ENCODE assay signal across 8 cellular contexts in genomic region chrX:9942086-9942485, GRCh38. TPM values are rescaled to one million over a fixed set of nuclear protein-coding genes. Genes with fewer than 3 reads are reported as not detected.
A peak's percentile ranks its signal among the peaks of the same experiment; 100 is the strongest.
DNase-seq lines count a peak whose midpoint lies in the region; ATAC-seq and TF ChIP-seq lines count a peak whose summit lies in the region.

No MANE protein-coding gene starts in this region.

- H3K36me3 Mint-ChIP-seq in activated CD8-positive, alpha-beta T cell treated with anti-CD3 and anti-CD28 coated beads, Interleukin-2, amount 10 ng/mL, durations not matched to agents 7 days and 5 days (ENCODE audit: low read depth): no peaks in the 10 kb centered on the region

- H3K27me3 ChIP-seq in heart right ventricle: peaks cover 0 to 18% (median 0%) of the 10 kb centered on the region in 7 donors

- intact Hi-C loops in posterior cingulate gyrus (cut with DNase I): no loop called here
- intact Hi-C loops in heart right ventricle (cut with DNase I): no loop called here

- H3K9me3 Mint-ChIP-seq in activated CD8-positive, alpha-beta T cell treated with anti-CD3 and anti-CD28 coated beads, Interleukin-2, amount 10 ng/mL, durations not matched to agents 7 days and 5 days (ENCODE audit: insufficient read depth): no peaks in the 10 kb centered on the region

- CTCF ChIA-PET in activated CD8-positive, alpha-beta T cell treated with anti-CD3 and anti-CD28 coated beads, Interleukin-2, amount 10 ng/mL, durations not matched to agents 7 days and 5 days (lab: Charles Lee): no interaction called here

- peaks cover 25% of the 10 kb centered on the region for H3K4me1 Mint-ChIP-seq in activated CD8-positive, alpha-beta T cell treated with anti-CD3 and anti-CD28 coated beads, Interleukin-2, amount 10 ng/mL, durations not matched to agents 7 days and 5 days (ENCODE audit: low read depth)

- no peak overlapping the region for H3K27ac Mint-ChIP-seq in activated CD8-positive, alpha-beta T cell treated with anti-CD3 and anti-CD28 coated beads, Interleukin-2, amount 10 ng/mL, durations not matched to agents 7 days and 5 days

- no peak overlapping the region for H3K4me3 ChIP-seq in heart right ventricle

- no peak for TF ChIP-seq CTCF in heart right ventricle (IDR thresholded peaks at IDR 0.05)

- no peaks in the 10 kb centered on the region for H3K9me3 ChIP-seq in heart right ventricle

- ATAC-seq in GM19035 (IDR thresholded peaks at IDR 0.05; ENCODE audit: unreplicated experiment) (peak; percentile 91), HG03135 (IDR thresholded peaks at IDR 0.05; ENCODE audit: unreplicated experiment) (peak; percentile 92), heart right ventricle (no peak)
- peak; percentile 93 for ATAC-seq in activated CD8-positive, alpha-beta T cell treated with anti-CD3 and anti-CD28 coated beads, Interleukin-2, amount 10 ng/mL, durations not matched to agents 7 days and 5 days

- WGBS in heart right ventricle, 2 donors: 72 to 82% methylated on average over 6 of the region's 6 CpGs

- H3K27ac ChIP-seq in heart right ventricle: no peak overlapping the region

- H3K27me3 Mint-ChIP-seq in activated CD8-positive, alpha-beta T cell treated with anti-CD3 and anti-CD28 coated beads, Interleukin-2, amount 10 ng/mL, durations not matched to agents 7 days and 5 days (ENCODE audit: low read depth): peaks cover 19% of the 10 kb centered on the region

- DNase-seq in activated CD8-positive, alpha-beta T cell treated with anti-CD3 and anti-CD28 coated beads, Interleukin-2, amount 10 ng/mL, durations not matched to agents 7 days and 5 days: peak; percentile 70
- peak; percentile 75 for DNase-seq in stimulated activated CD4-positive, alpha-beta T cell treated with anti-CD3 and anti-CD28 coated beads, Interleukin-4, amount 100 ng/mL, for 24 hours
- DNase-seq in AML-193 (lab: John Stamatoyannopoulos, UW) (no peak), posterior cingulate gyrus (no peak), kidney glomerular epithelial cell (lab: John Stamatoyannopoulos, UW) (no peak), heart right ventricle (no peak)

- POLR2A ChIA-PET in activated CD8-positive, alpha-beta T cell treated with anti-CD3 and anti-CD28 coated beads, Interleukin-2, amount 10 ng/mL, durations not matched to agents 7 days and 5 days (lab: Charles Lee): no interaction called here

- H3K4me3 Mint-ChIP-seq in activated CD8-positive, alpha-beta T cell treated with anti-CD3 and anti-CD28 coated beads, Interleukin-2, amount 10 ng/mL, durations not matched to agents 7 days and 5 days: no peak overlapping the region

- H3K4me1 ChIP-seq in heart right ventricle: no peaks in the 10 kb centered on the region

- H3K36me3 ChIP-seq in heart right ventricle: no peaks in the 10 kb centered on the region

RNA-seq across cellular contexts. Expression of gene CLDN34, which starts 25.1 kb away (rescaled TPM):
- not detected for total RNA-seq in activated CD8-positive, alpha-beta T cell treated with anti-CD3 and anti-CD28 coated beads, Interleukin-2, amount 10 ng/mL, durations not matched to agents 7 days and 5 days
- total RNA-seq in heart right ventricle: not detected
- not detected for polyA plus RNA-seq in heart right ventricle

Comparison
In these comparisons a context has a peak if more than half of its experiments do, and no peak if none do; other contexts are left out.
1. ATAC-seq: peak in GM19035 (single experiment), HG03135 (single experiment) and activated CD8-positive, alpha-beta T cell treated with anti-CD3 and anti-CD28 coated beads, Interleukin-2, amount 10 ng/mL, durations not matched to agents 7 days and 5 days (single experiment); none in heart right ventricle (0 of 8).
2. DNase-seq: peak in activated CD8-positive, alpha-beta T cell treated with anti-CD3 and anti-CD28 coated beads, Interleukin-2, amount 10 ng/mL, durations not matched to agents 7 days and 5 days (single experiment) and stimulated activated CD4-positive, alpha-beta T cell treated with anti-CD3 and anti-CD28 coated beads, Interleukin-4, amount 100 ng/mL, for 24 hours (single experiment); none in AML-193 (0 of 2), posterior cingulate gyrus (0 of 10), kidney glomerular epithelial cell (single experiment) and heart right ventricle (0 of 2).